In the genomic region with DNA sequence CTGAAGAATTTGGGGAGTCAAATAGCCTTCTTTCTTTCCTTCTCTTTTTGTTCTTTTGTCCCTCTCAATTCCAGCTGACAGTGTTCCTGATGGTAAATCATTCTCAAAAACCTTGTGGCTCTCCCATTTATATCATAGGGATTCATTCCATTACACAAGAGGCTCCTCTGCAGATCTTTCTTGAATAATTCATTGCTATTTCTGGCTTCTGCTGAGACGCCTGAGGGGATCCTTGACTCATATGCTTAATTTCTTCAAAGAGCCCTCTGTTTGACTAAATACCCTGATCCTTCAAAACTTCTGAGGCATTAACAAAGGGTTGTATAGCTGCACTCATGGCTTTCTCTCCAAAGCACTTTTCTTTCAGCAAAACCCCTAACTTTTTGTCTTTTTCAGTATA, we compare ENCODE assay signal across 30 cellular contexts.
"Had no signal": no experiment of that assay in that cellular context is flagged by ENCODE, and none has a peak within 500 bp of the region (broad histone marks: within the 10 kb centered on the region; RNA-seq: fewer than 3 reads in every experiment).

No MANE protein-coding gene starts in this region.

- H3K4me3 ChIP-seq: dorsolateral prefrontal cortex, esophagus muscularis mucosa, gastrocnemius medialis, heart left ventricle, hepatocyte, lung, mucosa of descending colon, neural progenitor cell, right atrium auricular region, smooth muscle cell, suprapubic skin, transverse colon, vagina had no signal

- H3K27me3 Mint-ChIP-seq: naive B cell; progenitor cell of endocrine pancreas; stimulated activated naive CD8-positive, alpha-beta T cell treated with anti-CD3 and anti-CD28 coated beads, Interleukin-15, amount 100 ng/mL, for 72 hours had no signal

- H3K27ac ChIP-seq: dorsolateral prefrontal cortex, epithelial cell of prostate, esophagus muscularis mucosa, gastrocnemius medialis, heart left ventricle, hepatocyte, neural progenitor cell, parathyroid adenoma, right atrium auricular region, suprapubic skin, transverse colon, vagina had no signal

- ATAC-seq: gastrocnemius medialis; heart left ventricle; left lobe of liver; mucosa of descending colon; natural killer cell treated with Interleukin-12 subunit alpha and Interleukin-12 subunit beta and Interleukin-15 and Interleukin-18, amount 100 ng/mL, for 72 hours; sciatic nerve; stimulated activated naive CD8-positive, alpha-beta T cell treated with anti-CD3 and anti-CD28 coated beads, Interleukin-15, amount 100 ng/mL, for 72 hours had no signal

- H3K36me3 ChIP-seq: gastrocnemius medialis, neural progenitor cell, right atrium auricular region had no signal

- H3K9me3 ChIP-seq: gastrocnemius medialis, mucosa of descending colon had no signal

- H3K27ac Mint-ChIP-seq: mesothelial cell of epicardium; natural killer cell treated with Interleukin-12 subunit alpha and Interleukin-12 subunit beta and Interleukin-15 and Interleukin-18, amount 100 ng/mL, for 72 hours; neural progenitor cell; progenitor cell of endocrine pancreas had no signal

- H3K9ac ChIP-seq: neural progenitor cell, parathyroid adenoma had no signal

- H3K27me3 ChIP-seq: dorsolateral prefrontal cortex, esophagus muscularis mucosa, gastrocnemius medialis, heart left ventricle, hepatocyte, neural progenitor cell, right atrium auricular region, suprapubic skin, transverse colon, vagina had no signal

- H3K4me1 Mint-ChIP-seq: naive B cell; stimulated activated naive CD8-positive, alpha-beta T cell treated with anti-CD3 and anti-CD28 coated beads, Interleukin-15, amount 100 ng/mL, for 72 hours had no signal

- DNase-seq: dorsolateral prefrontal cortex; effector CD4-positive, alpha-beta T cell; gastrocnemius medialis; heart left ventricle; kidney; mesenchymal stem cell; mucosa of descending colon; naive B cell; stimulated activated CD4-positive, alpha-beta T cell treated with anti-CD3 and anti-CD28 coated beads, Interleukin-12 subunit alpha, Interleukin-12 subunit beta, amount 100 ng/mL, for 4 hours; stimulated activated CD4-positive, alpha-beta T cell treated with anti-CD3 and anti-CD28 coated beads, Interleukin-1b, Interleukin-23, amount 100 ng/mL, for 48 hours; stimulated activated CD4-positive, alpha-beta T cell treated with anti-CD3 and anti-CD28 coated beads, Interleukin-4, amount 100 ng/mL, for 1 hour; stimulated activated CD8-positive, alpha-beta memory T cell treated with anti-CD3 and anti-CD28 coated beads, Interleukin-4, amount 100 ng/mL, for 48 hours; stimulated activated naive CD4-positive, alpha-beta T cell; stimulated activated naive CD8-positive, alpha-beta T cell treated with anti-CD3 and anti-CD28 coated beads, Interleukin-15, amount 100 ng/mL, for 72 hours; transverse colon had no signal

- H3K4me1 ChIP-seq: esophagus muscularis mucosa, heart left ventricle, parathyroid adenoma, right atrium auricular region, suprapubic skin, transverse colon, vagina had no signal

- H3K4me3 Mint-ChIP-seq: mesothelial cell of epicardium; naive B cell; natural killer cell treated with Interleukin-12 subunit alpha and Interleukin-12 subunit beta and Interleukin-15 and Interleukin-18, amount 100 ng/mL, for 72 hours; neural progenitor cell; stimulated activated naive CD8-positive, alpha-beta T cell treated with anti-CD3 and anti-CD28 coated beads, Interleukin-15, amount 100 ng/mL, for 72 hours had no signal
